8 cellular contexts compared by ENCODE assay signal in the genomic region with DNA sequence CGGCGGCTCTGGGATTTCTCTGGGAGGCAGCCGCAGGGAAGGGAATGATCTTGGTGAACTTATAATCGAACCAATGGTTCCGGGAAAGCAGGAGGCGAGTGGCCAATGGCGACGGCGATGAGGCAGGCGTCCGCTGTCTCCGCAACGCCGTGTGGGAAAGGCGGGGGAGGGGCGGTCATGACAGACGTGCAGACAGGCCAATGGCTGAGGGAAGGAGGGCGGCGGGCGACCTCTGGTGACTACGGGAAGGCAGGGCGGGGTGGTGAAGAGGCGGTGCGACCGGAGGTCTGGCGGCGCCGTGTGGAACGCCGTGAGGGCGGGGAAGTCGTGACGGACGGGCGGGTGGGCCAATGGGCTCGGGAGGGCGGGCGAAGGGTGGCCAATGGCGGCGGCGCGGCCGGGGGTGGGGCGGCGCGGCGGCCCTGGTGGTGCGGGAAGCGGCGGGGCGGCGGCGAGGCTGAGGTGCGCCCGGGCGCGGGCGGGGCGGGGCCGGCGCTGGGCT. TPM values are rescaled to one million over a fixed set of nuclear protein-coding genes. Genes with fewer than 3 reads are reported as not detected.
A peak's percentile ranks its signal among the peaks of the same experiment; 100 is the strongest.
DNase-seq lines count a peak whose midpoint lies in the region; ATAC-seq and TF ChIP-seq lines count a peak whose summit lies in the region.

Gene RAB40C (plus strand): TSS at position 409 of the 502 bp plus-strand sequence. CDS start 226 bp downstream, outside the sequence.

- peak; percentile 63 for ATAC-seq in GM18870 (IDR thresholded peaks at IDR 0.05; ENCODE audit: unreplicated experiment)
- peak; percentile 71 for ATAC-seq in HG03135 (IDR thresholded peaks at IDR 0.05; ENCODE audit: unreplicated experiment)

- CTCF ChIA-PET in AG04450 (lab: Charles Lee), result no interaction called here

- peak; percentile 97 for DNase-seq in AG04450 (ENCODE audit: low read depth, low spot score)
- DNase-seq in NCI-H2196 (lab: John Stamatoyannopoulos, UW; ENCODE audit: unreplicated experiment), result peak; percentile 96
- DNase-seq in T47D (ENCODE audit: low read depth in 1 of 2, low spot score in 1 of 2), result peak; percentile 93 to 98

- in situ Hi-C loops in T47D (cut with HindIII; ENCODE audit: low pct_unique_long_range_greater_than_20kb, low sequenced_read_pairs), result no loop called here

- H3K27me3 ChIP-seq in AG04450 (ENCODE audit: control insufficient read depth, insufficient read depth, low read length) (no peaks in the 10 kb centered on the region), iPS-20b (ENCODE audit: insufficient read depth, low read length) (peaks cover 51% of the 10 kb centered on the region)

- H3K9me3 ChIP-seq in AG04450 (ENCODE audit: control insufficient read depth, insufficient read depth, low read length), result no peaks in the 10 kb centered on the region; the same call in 1 of the 2 replicates
- H3K9me3 ChIP-seq in iPS-20b (ENCODE audit: insufficient read depth, low read depth, low read length), result no peaks in the 10 kb centered on the region

- no peaks in the 10 kb centered on the region for H3K36me3 ChIP-seq in iPS-20b (ENCODE audit: insufficient read depth, low read depth, low read length)

- H3K9ac ChIP-seq in iPS-20b (ENCODE audit: low read depth, low read length), result peak within 1 kb of the TSS; percentile 97

- no peak for TF ChIP-seq CTCF in AG04450 (IDR thresholded peaks at IDR 0.05; ENCODE audit: low read depth, low read length)
- TF ChIP-seq CTCF in VCaP (conservative IDR thresholded peaks at IDR 0.05), result no peak

- POLR2A ChIA-PET in AG04450 (lab: Yijun Ruan, JAX), result interaction anchor here (1.0 kb wide), 1 partner anchor 37 kb away, joined by 3 read pairs; no protein-coding TSS in a partner anchor

- H3K4me3 ChIP-seq in AG04450 (ENCODE audit: low read depth, low read length) (peak within 1 kb of the TSS; percentile 88), iPS-20b (ENCODE audit: low read length) (peak within 1 kb of the TSS; percentile 95), skin epidermis (peak within 1 kb of the TSS; percentile 64 to 98 (median 89))

- H3K27ac ChIP-seq in AG04450 (ENCODE audit: low read depth, low read length), result peak within 1 kb of the TSS; percentile 68
- peak within 1 kb of the TSS; percentile 94 for H3K27ac ChIP-seq in VCaP
- H3K27ac ChIP-seq in iPS-20b (ENCODE audit: low read length), result peak within 1 kb of the TSS; percentile 99
- H3K27ac ChIP-seq in skin epidermis, result peak within 1 kb of the TSS; percentile 60 to 98 (median 96)

- H3K4me1 ChIP-seq in iPS-20b (ENCODE audit: insufficient read depth, low read length), result no peaks in the 10 kb centered on the region

RNA-seq across cellular contexts. Expression of gene RAB40C, which starts in this region (rescaled TPM):
- 4.2 and 6.1 TPM in 2 replicates for polyA plus RNA-seq in AG04450 (2011; rRNA removed)
- polyA minus RNA-seq in AG04450 (2011; rRNA and poly(A)+ RNA removed), result 3.5 and 3.6 TPM in 2 replicates

Comparison
In these comparisons a context has a peak if more than half of its experiments do, and no peak if none do; other contexts are left out.
1. Peak in every context shown above with its lines: DNase-seq, ATAC-seq, H3K4me3 ChIP-seq and H3K27ac ChIP-seq.